ENCODE assay signal across 14 cellular contexts in the genomic region with DNA sequence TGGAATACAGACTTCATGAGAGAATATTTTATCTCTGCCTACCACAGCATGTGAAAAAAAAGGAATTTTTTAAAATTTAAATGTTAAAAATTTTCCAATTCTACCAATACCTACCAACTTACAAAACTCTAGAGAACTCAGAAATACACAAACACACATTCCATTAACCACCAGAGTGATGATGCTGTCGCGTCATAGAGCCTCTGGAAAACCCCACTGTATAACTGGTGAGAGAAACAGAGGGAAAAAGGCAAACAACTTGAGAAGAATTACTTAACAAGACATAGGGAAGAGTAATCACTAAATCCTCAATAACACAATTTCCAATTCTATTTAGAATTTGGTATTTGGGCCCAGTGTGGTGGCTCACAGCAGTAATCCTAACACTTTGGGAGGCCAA.
"Had no signal": no experiment of that assay in that cellular context is flagged by ENCODE, and none has a peak within 500 bp of the region (broad histone marks: within the 10 kb centered on the region; RNA-seq: fewer than 3 reads in every experiment).

No MANE protein-coding gene starts in this region.

- H3K27me3 ChIP-seq: ascending aorta had no signal

- ATAC-seq: sciatic nerve had no signal

- H3K4me3 ChIP-seq: ascending aorta, coronary artery, lung, tibial artery had no signal

- H3K27ac ChIP-seq: ascending aorta, coronary artery, tibial artery had no signal

- H3K27me3 Mint-ChIP-seq: central memory CD8-positive, alpha-beta T cell; natural killer cell treated with Interleukin-12 subunit alpha and Interleukin-12 subunit beta and Interleukin-15 and Interleukin-18, amount 100 ng/mL, for 72 hours had no signal

- H3K9me3 Mint-ChIP-seq: central memory CD8-positive, alpha-beta T cell; mesothelial cell of epicardium; natural killer cell treated with Interleukin-12 subunit alpha and Interleukin-12 subunit beta and Interleukin-15 and Interleukin-18, amount 100 ng/mL, for 72 hours; stimulated activated effector memory CD8-positive, alpha-beta T cell treated with anti-CD3 and anti-CD28 coated beads, Interleukin-12 subunit alpha, Interleukin-12 subunit beta, amount 100 ng/mL, for 72 hours had no signal

- DNase-seq: activated CD4-positive, CD25-positive, alpha-beta regulatory T cell treated with anti-CD3 and anti-CD28 coated beads, Interleukin-2, amount 50 U/mL, for 72 hours; activated CD8-positive, alpha-beta memory T cell treated with anti-CD3 and anti-CD28 coated beads, Interleukin-2, amount 50 U/mL, for 4 hours; erythroblast; hypothalamus; stimulated activated CD4-positive, alpha-beta T cell treated with anti-CD3 and anti-CD28 coated beads, Interleukin-4, amount 100 ng/mL, for 24 hours; tibial artery had no signal

- H3K9me3 ChIP-seq: ascending aorta, tibial artery had no signal

- H3K27ac Mint-ChIP-seq: mesothelial cell of epicardium; stimulated activated effector memory CD8-positive, alpha-beta T cell treated with anti-CD3 and anti-CD28 coated beads, Interleukin-12 subunit alpha, Interleukin-12 subunit beta, amount 100 ng/mL, for 72 hours had no signal

- H3K4me3 Mint-ChIP-seq: central memory CD8-positive, alpha-beta T cell; mesothelial cell of epicardium; natural killer cell treated with Interleukin-12 subunit alpha and Interleukin-12 subunit beta and Interleukin-15 and Interleukin-18, amount 100 ng/mL, for 72 hours; stimulated activated effector memory CD8-positive, alpha-beta T cell treated with anti-CD3 and anti-CD28 coated beads, Interleukin-12 subunit alpha, Interleukin-12 subunit beta, amount 100 ng/mL, for 72 hours had no signal
